Comparison of ENCODE assay signal across 10 cellular contexts in the genomic region with DNA sequence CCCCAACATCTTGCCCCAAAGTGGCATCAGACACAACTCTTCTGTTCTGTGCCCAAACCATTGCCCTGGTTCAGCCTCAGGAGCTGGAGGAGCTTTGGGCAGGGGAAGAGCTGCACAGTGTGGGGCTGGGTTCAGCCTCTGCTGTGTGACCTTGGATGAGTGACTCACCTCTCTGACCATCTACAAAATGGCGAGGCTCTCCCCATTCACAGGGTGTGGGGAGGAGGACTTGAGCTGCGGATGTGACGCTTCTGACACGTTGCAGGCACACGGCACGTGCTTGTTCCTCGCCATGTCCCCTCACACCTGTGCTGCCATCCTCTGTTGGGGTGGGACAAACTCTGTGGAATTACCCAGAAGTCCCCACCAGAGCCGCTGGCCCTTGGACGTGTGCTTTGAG. TPM values are rescaled to one million over a fixed set of nuclear protein-coding genes. Genes with fewer than 3 reads are reported as not detected.
"Had no signal": no experiment of that assay in that cellular context is flagged by ENCODE, and none has a peak within 500 bp of the region (broad histone marks: within the 10 kb centered on the region; RNA-seq: fewer than 3 reads in every experiment).

No MANE protein-coding gene starts in this region.

RNA-seq across cellular contexts. Expression of a gene that starts 0.9 kb away (rescaled TPM):
- total RNA-seq: activated B cell treated with CpG ODN at 0.5 μM for 24 hours; activated CD4-positive, alpha-beta memory T cell treated with anti-CD3 and anti-CD28 coated beads for 36 hours; activated naive CD4-positive, alpha-beta T cell treated with anti-CD3 and anti-CD28 coated beads for 36 hours; activated naive CD4-positive, alpha-beta T cell treated with anti-CD3 and anti-CD28 coated beads, Interleukin-2, amount 50 U/mL, for 72 hours; activated T-cell treated with anti-CD3 and anti-CD28 coated beads, Interleukin-2, amount 50 U/mL, for 4 hours; activated T-helper 1 cell treated with anti-CD3 and anti-CD28 coated beads, Interleukin-12 subunit alpha, Interleukin-12 subunit beta, Interleukin-2, Interleukin-4 antibody, amounts not matched to agents 30 ng/mL and 10 ng/mL and 1 ng/mL, durations not matched to agents 14 hours and 24 hours and 36 hours; LHCN-M2 had no signal

RNA-seq across cellular contexts. Expression of a gene that starts 20.8 kb away (rescaled TPM):
- total RNA-seq: activated CD4-positive, alpha-beta memory T cell treated with anti-CD3 and anti-CD28 coated beads for 36 hours; activated naive CD4-positive, alpha-beta T cell treated with anti-CD3 and anti-CD28 coated beads for 36 hours; activated T-cell treated with anti-CD3 and anti-CD28 coated beads, Interleukin-2, amount 50 U/mL, for 4 hours; activated T-helper 1 cell treated with anti-CD3 and anti-CD28 coated beads, Interleukin-12 subunit alpha, Interleukin-12 subunit beta, Interleukin-2, Interleukin-4 antibody, amounts not matched to agents 30 ng/mL and 10 ng/mL and 1 ng/mL, durations not matched to agents 14 hours and 24 hours and 36 hours; LHCN-M2; NCI-H460 had no signal

RNA-seq across cellular contexts. Expression of a gene that starts 24.8 kb away (rescaled TPM):
- total RNA-seq: activated B cell treated with CpG ODN at 0.5 μM for 24 hours; activated CD4-positive, alpha-beta memory T cell treated with anti-CD3 and anti-CD28 coated beads for 36 hours; activated naive CD4-positive, alpha-beta T cell treated with anti-CD3 and anti-CD28 coated beads for 36 hours; activated naive CD4-positive, alpha-beta T cell treated with anti-CD3 and anti-CD28 coated beads, Interleukin-2, amount 50 U/mL, for 72 hours; activated T-helper 1 cell treated with anti-CD3 and anti-CD28 coated beads, Interleukin-12 subunit alpha, Interleukin-12 subunit beta, Interleukin-2, Interleukin-4 antibody, amounts not matched to agents 30 ng/mL and 10 ng/mL and 1 ng/mL, durations not matched to agents 14 hours and 24 hours and 36 hours; NCI-H460; PC-9 had no signal

RNA-seq across cellular contexts. Expression of a gene that starts 30.8 kb away (rescaled TPM):
- total RNA-seq: activated B cell treated with CpG ODN at 0.5 μM for 24 hours; activated naive CD4-positive, alpha-beta T cell treated with anti-CD3 and anti-CD28 coated beads for 36 hours had no signal

RNA-seq across cellular contexts. Expression of a gene that starts 38.6 kb away (rescaled TPM):
- total RNA-seq: activated B cell treated with CpG ODN at 0.5 μM for 24 hours; activated CD4-positive, alpha-beta memory T cell treated with anti-CD3 and anti-CD28 coated beads for 36 hours; activated naive CD4-positive, alpha-beta T cell treated with anti-CD3 and anti-CD28 coated beads for 36 hours; activated naive CD4-positive, alpha-beta T cell treated with anti-CD3 and anti-CD28 coated beads, Interleukin-2, amount 50 U/mL, for 72 hours; activated T-cell treated with anti-CD3 and anti-CD28 coated beads, Interleukin-2, amount 50 U/mL, for 4 hours; activated T-helper 1 cell treated with anti-CD3 and anti-CD28 coated beads, Interleukin-12 subunit alpha, Interleukin-12 subunit beta, Interleukin-2, Interleukin-4 antibody, amounts not matched to agents 30 ng/mL and 10 ng/mL and 1 ng/mL, durations not matched to agents 14 hours and 24 hours and 36 hours; cardiac septum; LHCN-M2; NCI-H460; PC-9 had no signal
